1 cellular context compared by ENCODE assay signal in genomic region chr4:1721666-1722550, GRCh38.
TF ChIP-seq lines count a peak whose summit lies in the region.

No MANE protein-coding gene starts in this region.

TF ChIP-seq in HepG2, 621 proteins besides CTCF, POLR2A, EP300 and RAD21 (continued from another document):
- TF ChIP-seq ARNT (IDR thresholded peaks at IDR 0.05) = no peak
- TF ChIP-seq ZBTB42 (CRISPR knock-in tag; IDR thresholded peaks at IDR 0.05) = no peak
- TF ChIP-seq, protein P1, sequence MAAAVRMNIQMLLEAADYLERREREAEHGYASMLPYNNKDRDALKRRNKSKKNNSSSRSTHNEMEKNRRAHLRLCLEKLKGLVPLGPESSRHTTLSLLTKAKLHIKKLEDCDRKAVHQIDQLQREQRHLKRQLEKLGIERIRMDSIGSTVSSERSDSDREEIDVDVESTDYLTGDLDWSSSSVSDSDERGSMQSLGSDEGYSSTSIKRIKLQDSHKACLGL (CRISPR knock-in tag; IDR thresholded peaks at IDR 0.05) = no peak
- TF ChIP-seq, protein P2, sequence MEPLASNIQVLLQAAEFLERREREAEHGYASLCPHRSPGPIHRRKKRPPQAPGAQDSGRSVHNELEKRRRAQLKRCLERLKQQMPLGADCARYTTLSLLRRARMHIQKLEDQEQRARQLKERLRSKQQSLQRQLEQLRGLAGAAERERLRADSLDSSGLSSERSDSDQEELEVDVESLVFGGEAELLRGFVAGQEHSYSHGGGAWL (CRISPR knock-in tag; IDR thresholded peaks at IDR 0.05) = no peak
- no peak for TF ChIP-seq ZSCAN29 (CRISPR knock-in tag; conservative IDR thresholded peaks at IDR 0.05)
- no peak for TF ChIP-seq PHF5A (CRISPR knock-in tag; IDR thresholded peaks at IDR 0.05; ENCODE audit: low read depth, unreplicated experiment)
- TF ChIP-seq, protein P3, sequence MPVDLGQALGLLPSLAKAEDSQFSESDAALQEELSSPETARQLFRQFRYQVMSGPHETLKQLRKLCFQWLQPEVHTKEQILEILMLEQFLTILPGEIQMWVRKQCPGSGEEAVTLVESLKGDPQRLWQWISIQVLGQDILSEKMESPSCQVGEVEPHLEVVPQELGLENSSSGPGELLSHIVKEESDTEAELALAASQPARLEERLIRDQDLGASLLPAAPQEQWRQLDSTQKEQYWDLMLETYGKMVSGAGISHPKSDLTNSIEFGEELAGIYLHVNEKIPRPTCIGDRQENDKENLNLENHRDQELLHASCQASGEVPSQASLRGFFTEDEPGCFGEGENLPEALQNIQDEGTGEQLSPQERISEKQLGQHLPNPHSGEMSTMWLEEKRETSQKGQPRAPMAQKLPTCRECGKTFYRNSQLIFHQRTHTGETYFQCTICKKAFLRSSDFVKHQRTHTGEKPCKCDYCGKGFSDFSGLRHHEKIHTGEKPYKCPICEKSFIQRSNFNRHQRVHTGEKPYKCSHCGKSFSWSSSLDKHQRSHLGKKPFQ (CRISPR knock-in tag; IDR thresholded peaks at IDR 0.05; ENCODE audit: insufficient replicate concordance) = no peak
- TF ChIP-seq ZFP36L1 (CRISPR knock-in tag; IDR thresholded peaks at IDR 0.05) = no peak
- TF ChIP-seq, protein P4, sequence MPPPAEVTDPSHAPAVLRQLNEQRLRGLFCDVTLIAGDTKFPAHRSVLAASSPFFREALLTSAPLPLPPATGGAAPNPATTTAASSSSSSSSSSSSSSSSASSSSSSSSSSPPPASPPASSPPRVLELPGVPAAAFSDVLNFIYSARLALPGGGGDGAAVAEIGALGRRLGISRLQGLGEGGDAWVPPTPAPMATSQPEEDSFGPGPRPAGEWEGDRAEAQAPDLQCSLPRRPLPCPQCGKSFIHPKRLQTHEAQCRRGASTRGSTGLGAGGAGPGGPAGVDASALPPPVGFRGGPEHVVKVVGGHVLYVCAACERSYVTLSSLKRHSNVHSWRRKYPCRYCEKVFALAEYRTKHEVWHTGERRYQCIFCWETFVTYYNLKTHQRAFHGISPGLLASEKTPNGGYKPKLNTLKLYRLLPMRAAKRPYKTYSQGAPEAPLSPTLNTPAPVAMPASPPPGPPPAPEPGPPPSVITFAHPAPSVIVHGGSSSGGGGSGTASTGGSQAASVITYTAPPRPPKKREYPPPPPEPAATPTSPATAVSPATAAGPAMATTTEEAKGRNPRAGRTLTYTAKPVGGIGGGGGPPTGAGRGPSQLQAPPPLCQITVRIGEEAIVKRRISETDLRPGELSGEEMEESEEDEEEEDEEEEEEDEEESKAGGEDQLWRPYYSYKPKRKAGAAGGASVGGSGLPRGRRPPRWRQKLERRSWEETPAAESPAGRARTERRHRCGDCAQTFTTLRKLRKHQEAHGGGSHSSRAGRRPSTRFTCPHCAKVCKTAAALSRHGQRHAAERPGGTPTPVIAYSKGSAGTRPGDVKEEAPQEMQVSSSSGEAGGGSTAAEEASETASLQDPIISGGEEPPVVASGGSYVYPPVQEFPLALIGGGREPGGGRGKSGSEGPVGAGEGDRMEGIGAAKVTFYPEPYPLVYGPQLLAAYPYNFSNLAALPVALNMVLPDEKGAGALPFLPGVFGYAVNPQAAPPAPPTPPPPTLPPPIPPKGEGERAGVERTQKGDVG (CRISPR knock-in tag; IDR thresholded peaks at IDR 0.05; ENCODE audit: borderline replicate concordance) = no peak
- TF ChIP-seq RFX1 (IDR thresholded peaks at IDR 0.05) = no peak
- TF ChIP-seq ZKSCAN1 (IDR thresholded peaks at IDR 0.05; ENCODE audit: low read length) = no peak
- TF ChIP-seq ZNF768 (CRISPR knock-in tag; IDR thresholded peaks at IDR 0.05) = 0 out of 2 replicates have a peak, but pooled peaks have one; percentile 34
- no peak for TF ChIP-seq ETS1 (CRISPR knock-in tag; IDR thresholded peaks at IDR 0.05)
- no peak for TF ChIP-seq FOXK1 (CRISPR knock-in tag; IDR thresholded peaks at IDR 0.05; ENCODE audit: borderline replicate concordance, low read depth)
- no peak for TF ChIP-seq ZNF709 (CRISPR knock-in tag; IDR thresholded peaks at IDR 0.05)
- TF ChIP-seq ATF5 (CRISPR knock-in tag; IDR thresholded peaks at IDR 0.05; ENCODE audit: low read depth) = no peak
- TF ChIP-seq GABPB1 (CRISPR knock-in tag; IDR thresholded peaks at IDR 0.05) = no peak
- peak; percentile 62 for TF ChIP-seq ZNF883 (CRISPR knock-in tag; IDR thresholded peaks at IDR 0.05; ENCODE audit: not compliant biosample characterization)
- TF ChIP-seq FOXC1 (CRISPR knock-in tag; IDR thresholded peaks at IDR 0.05; ENCODE audit: borderline replicate concordance) = no peak
- no peak for TF ChIP-seq MIXL1 (CRISPR knock-in tag; IDR thresholded peaks at IDR 0.05)
- no peak for TF ChIP-seq ATM (IDR thresholded peaks at IDR 0.05; ENCODE audit: borderline replicate concordance)
- no peak for TF ChIP-seq MTA3 (CRISPR knock-in tag; IDR thresholded peaks at IDR 0.05)
- TF ChIP-seq ZNF660 (CRISPR knock-in tag; IDR thresholded peaks at IDR 0.05; ENCODE audit: borderline replicate concordance, low read depth) = no peak
- TF ChIP-seq ATAD3A (CRISPR knock-in tag; IDR thresholded peaks at IDR 0.05) = no peak
- TF ChIP-seq PRDM4 (CRISPR knock-in tag; IDR thresholded peaks at IDR 0.05; ENCODE audit: borderline replicate concordance) = no peak
- TF ChIP-seq, protein P5, sequence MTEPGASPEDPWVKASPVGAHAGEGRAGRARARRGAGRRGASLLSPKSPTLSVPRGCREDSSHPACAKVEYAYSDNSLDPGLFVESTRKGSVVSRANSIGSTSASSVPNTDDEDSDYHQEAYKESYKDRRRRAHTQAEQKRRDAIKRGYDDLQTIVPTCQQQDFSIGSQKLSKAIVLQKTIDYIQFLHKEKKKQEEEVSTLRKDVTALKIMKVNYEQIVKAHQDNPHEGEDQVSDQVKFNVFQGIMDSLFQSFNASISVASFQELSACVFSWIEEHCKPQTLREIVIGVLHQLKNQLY (CRISPR knock-in tag; IDR thresholded peaks at IDR 0.05) = no peak
- TF ChIP-seq, protein P6, sequence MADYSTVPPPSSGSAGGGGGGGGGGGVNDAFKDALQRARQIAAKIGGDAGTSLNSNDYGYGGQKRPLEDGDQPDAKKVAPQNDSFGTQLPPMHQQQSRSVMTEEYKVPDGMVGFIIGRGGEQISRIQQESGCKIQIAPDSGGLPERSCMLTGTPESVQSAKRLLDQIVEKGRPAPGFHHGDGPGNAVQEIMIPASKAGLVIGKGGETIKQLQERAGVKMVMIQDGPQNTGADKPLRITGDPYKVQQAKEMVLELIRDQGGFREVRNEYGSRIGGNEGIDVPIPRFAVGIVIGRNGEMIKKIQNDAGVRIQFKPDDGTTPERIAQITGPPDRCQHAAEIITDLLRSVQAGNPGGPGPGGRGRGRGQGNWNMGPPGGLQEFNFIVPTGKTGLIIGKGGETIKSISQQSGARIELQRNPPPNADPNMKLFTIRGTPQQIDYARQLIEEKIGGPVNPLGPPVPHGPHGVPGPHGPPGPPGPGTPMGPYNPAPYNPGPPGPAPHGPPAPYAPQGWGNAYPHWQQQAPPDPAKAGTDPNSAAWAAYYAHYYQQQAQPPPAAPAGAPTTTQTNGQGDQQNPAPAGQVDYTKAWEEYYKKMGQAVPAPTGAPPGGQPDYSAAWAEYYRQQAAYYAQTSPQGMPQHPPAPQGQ (CRISPR knock-in tag; IDR thresholded peaks at IDR 0.05; ENCODE audit: borderline replicate concordance) = no peak
- 0 out of 2 replicates have a peak, but pooled peaks have one; percentile 36 for TF ChIP-seq ZNF451 (CRISPR knock-in tag; IDR thresholded peaks at IDR 0.05)
- TF ChIP-seq KLF15 (CRISPR knock-in tag; IDR thresholded peaks at IDR 0.05; ENCODE audit: borderline replicate concordance) = no peak
- TF ChIP-seq GTF2F1 (IDR thresholded peaks at IDR 0.05; ENCODE audit: low read length) = no peak
- no peak for TF ChIP-seq SP2 (CRISPR knock-in tag; IDR thresholded peaks at IDR 0.05)
- TF ChIP-seq DZIP1 (CRISPR knock-in tag; IDR thresholded peaks at IDR 0.05) = 0 out of 2 replicates have a peak, but pooled peaks have one; percentile 54
- no peak for TF ChIP-seq NFKBIZ (CRISPR knock-in tag; IDR thresholded peaks at IDR 0.05)
- TF ChIP-seq, protein P7, sequence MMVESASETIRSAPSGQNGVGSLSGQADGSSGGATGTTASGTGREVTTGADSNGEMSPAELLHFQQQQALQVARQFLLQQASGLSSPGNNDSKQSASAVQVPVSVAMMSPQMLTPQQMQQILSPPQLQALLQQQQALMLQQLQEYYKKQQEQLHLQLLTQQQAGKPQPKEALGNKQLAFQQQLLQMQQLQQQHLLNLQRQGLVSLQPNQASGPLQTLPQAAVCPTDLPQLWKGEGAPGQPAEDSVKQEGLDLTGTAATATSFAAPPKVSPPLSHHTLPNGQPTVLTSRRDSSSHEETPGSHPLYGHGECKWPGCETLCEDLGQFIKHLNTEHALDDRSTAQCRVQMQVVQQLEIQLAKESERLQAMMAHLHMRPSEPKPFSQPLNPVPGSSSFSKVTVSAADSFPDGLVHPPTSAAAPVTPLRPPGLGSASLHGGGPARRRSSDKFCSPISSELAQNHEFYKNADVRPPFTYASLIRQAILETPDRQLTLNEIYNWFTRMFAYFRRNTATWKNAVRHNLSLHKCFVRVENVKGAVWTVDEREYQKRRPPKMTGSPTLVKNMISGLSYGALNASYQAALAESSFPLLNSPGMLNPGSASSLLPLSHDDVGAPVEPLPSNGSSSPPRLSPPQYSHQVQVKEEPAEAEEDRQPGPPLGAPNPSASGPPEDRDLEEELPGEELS (CRISPR knock-in tag; IDR thresholded peaks at IDR 0.05) = no peak
- TF ChIP-seq, protein P8, sequence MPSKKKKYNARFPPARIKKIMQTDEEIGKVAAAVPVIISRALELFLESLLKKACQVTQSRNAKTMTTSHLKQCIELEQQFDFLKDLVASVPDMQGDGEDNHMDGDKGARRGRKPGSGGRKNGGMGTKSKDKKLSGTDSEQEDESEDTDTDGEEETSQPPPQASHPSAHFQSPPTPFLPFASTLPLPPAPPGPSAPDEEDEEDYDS (CRISPR knock-in tag; IDR thresholded peaks at IDR 0.05) = no peak
- no peak for TF ChIP-seq HOMEZ (CRISPR knock-in tag; IDR thresholded peaks at IDR 0.05; ENCODE audit: low read depth)
- TF ChIP-seq DNMT1 (CRISPR knock-in tag; IDR thresholded peaks at IDR 0.05) = no peak
